In the genomic region with DNA sequence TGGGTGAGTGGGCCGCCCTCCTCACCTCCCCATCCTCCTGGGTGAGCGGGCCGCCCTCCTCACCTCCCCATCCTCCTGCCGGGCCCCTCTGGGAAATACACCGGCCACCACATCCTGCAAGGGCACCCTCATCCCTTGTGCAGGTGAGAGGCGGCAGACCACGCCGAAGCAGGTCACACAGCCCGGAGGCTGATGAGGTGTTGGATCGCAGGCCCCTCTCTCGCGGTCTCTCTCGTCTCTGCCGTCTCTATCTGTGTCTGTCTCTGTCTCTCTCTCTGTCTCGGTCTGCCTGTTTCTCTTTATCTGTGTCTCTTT, we compare ENCODE assay signal across 24 cellular contexts. TPM values are rescaled to one million over a fixed set of nuclear protein-coding genes. Genes with fewer than 3 reads are reported as not detected.
"Had no signal": no experiment of that assay in that cellular context is flagged by ENCODE, and none has a peak within 500 bp of the region (broad histone marks: within the 10 kb centered on the region; RNA-seq: fewer than 3 reads in every experiment).

No MANE protein-coding gene starts in this region.

- H3K36me3 ChIP-seq: ovary had no signal

- DNase-seq: effector memory CD8-positive, alpha-beta T cell; esophagus squamous epithelium; foreskin fibroblast; immature natural killer cell; mesenchymal stem cell; midbrain; sigmoid colon; stimulated activated CD4-positive, alpha-beta T cell treated with anti-CD3 and anti-CD28 coated beads, Interleukin-12 subunit alpha, Interleukin-12 subunit beta, amount 100 ng/mL, for 4 hours; testis had no signal

- ATAC-seq: effector memory CD8-positive, alpha-beta T cell; gastroesophageal sphincter; left ventricle myocardium superior had no signal

- H3K4me3 ChIP-seq: esophagus squamous epithelium, gastroesophageal sphincter, lung, ovary, right atrium auricular region, sigmoid colon, skin epidermis, testis, tibial nerve had no signal

- H3K27ac Mint-ChIP-seq: dendritic cell treated with granulocyte-macrophage colony-stimulating factor and Interleukin-4, amounts not matched to agents 40 ng/mL and 50 ng/mL, for 4 days; effector memory CD8-positive, alpha-beta T cell; immature natural killer cell; natural killer cell treated with Interleukin-12 subunit alpha and Interleukin-12 subunit beta and Interleukin-15 and Interleukin-18, amount 100 ng/mL, for 72 hours; stimulated activated naive CD8-positive, alpha-beta T cell treated with anti-CD3 and anti-CD28 coated beads, Interleukin-15, Interleukin-2, amounts not matched to agents 100 ng/mL and 50 ng/mL, for 24 hours had no signal

- H3K9me3 ChIP-seq: ovary, right atrium auricular region, sigmoid colon, testis had no signal

- H3K36me3 Mint-ChIP-seq: immature natural killer cell had no signal

- H3K4me1 ChIP-seq: gastroesophageal sphincter, right atrium auricular region, sigmoid colon, testis had no signal

- H3K27me3 ChIP-seq: esophagus squamous epithelium, gastroesophageal sphincter, ovary, right atrium auricular region, sigmoid colon, testis, tibial nerve had no signal

- H3K4me3 Mint-ChIP-seq: dendritic cell treated with granulocyte-macrophage colony-stimulating factor and Interleukin-4, amounts not matched to agents 40 ng/mL and 50 ng/mL, for 4 days; effector memory CD8-positive, alpha-beta T cell; immature natural killer cell; natural killer cell treated with Interleukin-12 subunit alpha and Interleukin-12 subunit beta and Interleukin-15 and Interleukin-18, amount 100 ng/mL, for 72 hours; stimulated activated naive CD8-positive, alpha-beta T cell treated with anti-CD3 and anti-CD28 coated beads, Interleukin-15, Interleukin-2, amounts not matched to agents 100 ng/mL and 50 ng/mL, for 24 hours had no signal

- H3K27me3 Mint-ChIP-seq: dendritic cell treated with granulocyte-macrophage colony-stimulating factor and Interleukin-4, amounts not matched to agents 40 ng/mL and 50 ng/mL, for 4 days; natural killer cell treated with Interleukin-12 subunit alpha and Interleukin-12 subunit beta and Interleukin-15 and Interleukin-18, amount 100 ng/mL, for 72 hours; stimulated activated naive CD8-positive, alpha-beta T cell treated with anti-CD3 and anti-CD28 coated beads, Interleukin-15, Interleukin-2, amounts not matched to agents 100 ng/mL and 50 ng/mL, for 24 hours had no signal

- H3K27ac ChIP-seq: esophagus squamous epithelium, gastroesophageal sphincter, ovary, right atrium auricular region, sigmoid colon, skin epidermis, testis, tibial nerve had no signal

RNA-seq across cellular contexts. Expression of a gene that starts 30.8 kb away (rescaled TPM):
- total RNA-seq: epithelial cell of proximal tubule; esophagus squamous epithelium; gastroesophageal sphincter; left ventricle myocardium superior; lung; natural killer cell treated with Interleukin-12 subunit alpha and Interleukin-12 subunit beta and Interleukin-15 and Interleukin-18, amount 100 ng/mL, for 72 hours; ovary; posterior vena cava; right atrium auricular region; sigmoid colon; subcutaneous adipose tissue; tibial nerve; ureter had no signal
- polyA plus RNA-seq: immature natural killer cell, keratinocyte, lung, ovary, sigmoid colon had no signal
